8 cellular contexts compared by ENCODE assay signal in the genomic region with DNA sequence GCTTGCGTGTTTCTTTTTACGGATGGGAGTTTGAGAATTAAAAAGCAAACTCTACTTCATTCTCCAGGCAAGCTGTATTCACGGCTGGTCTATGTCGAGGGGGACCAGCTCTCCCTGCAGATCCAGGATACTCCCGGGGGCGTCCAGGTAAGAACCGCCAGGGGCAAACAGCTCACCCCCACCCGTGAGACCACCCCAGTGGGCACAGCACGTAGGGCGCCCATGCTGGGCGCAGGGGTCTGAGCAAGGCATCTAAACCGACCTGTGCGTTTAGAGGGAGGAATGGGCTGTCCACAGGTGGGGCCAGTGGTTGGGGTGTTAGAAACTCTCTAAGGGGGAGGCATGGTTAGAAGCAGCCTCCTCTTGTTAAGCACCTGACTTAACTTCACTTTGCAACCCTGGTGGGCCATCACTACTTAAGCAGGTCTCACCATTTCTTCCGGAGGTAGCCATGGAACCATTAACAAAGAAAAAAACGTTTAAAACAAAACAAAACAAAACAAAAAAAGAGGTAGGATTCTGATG. TPM values are rescaled to one million over a fixed set of nuclear protein-coding genes. Genes with fewer than 3 reads are reported as not detected.
DNase-seq lines count a peak whose midpoint lies in the region; ATAC-seq, FAIRE-seq and TF ChIP-seq lines count a peak whose summit lies in the region.

No MANE protein-coding gene starts in this region.

- H3K4me3 ChIP-seq in heart left ventricle (peak overlapping the region; percentile 49 to 96 (median 90)), mucosa of stomach (ENCODE audit: low read length) (peak overlapping the region; percentile 57), vagina (peak overlapping the region; percentile 78 to 91)

- intact Hi-C loops in heart left ventricle (cut with DNase I) (loop anchor here in 4 of 10 donors (2.0 to 10.0 kb wide), 5 partner anchors 21 to 284 kb away; a partner anchor contains a TSS), Right ventricle myocardium inferior (cut with DNase I) (loop anchor here (5.0 kb wide), 1 partner anchor 86 kb away; no protein-coding TSS in a partner anchor), vagina (cut with DNase I) (loop anchor here (5.0 kb wide), 1 partner anchor 99 kb away; a partner anchor contains a TSS)

- no peak for TF ChIP-seq CTCF in heart left ventricle (IDR thresholded peaks at IDR 0.05)
- no peak for TF ChIP-seq CTCF in vagina (IDR thresholded peaks at IDR 0.05)

- H3K36me3 ChIP-seq in heart left ventricle (peaks cover 0 to 3% (median 0%) of the 10 kb centered on the region in 9 donors), mucosa of stomach (ENCODE audit: control insufficient read depth, insufficient read depth, low read length) (no peaks in the 10 kb centered on the region), vagina (no peaks in the 10 kb centered on the region)

- peak overlapping the region; percentile 85 for H3K4me3 Mint-ChIP-seq in central memory CD8-positive, alpha-beta T cell

- peaks cover 25% of the 10 kb centered on the region for H3K27me3 Mint-ChIP-seq in central memory CD8-positive, alpha-beta T cell

- WGBS in heart left ventricle, 4 donors = 50 to 62% (median 56%) methylated on average over 12 to 15 of the region's 15 CpGs

- no peak for ATAC-seq in heart left ventricle
- ATAC-seq in Right ventricle myocardium inferior = no peak
- ATAC-seq in central memory CD8-positive, alpha-beta T cell (replicated peaks; ENCODE audit: extremely low read depth, poor library complexity, severe bottlenecking) = no peak

- H3K27ac ChIP-seq in heart left ventricle = peak overlapping the region; percentile 72 to 97 (median 90)
- peak overlapping the region; percentile 88 for H3K27ac ChIP-seq in vagina

- TF ChIP-seq POLR2A in heart left ventricle (IDR thresholded peaks at IDR 0.05) (no peak), vagina (IDR thresholded peaks at IDR 0.05) (no peak), H54 (IDR thresholded peaks at IDR 0.05; ENCODE audit: low read depth, low read length) (no peak)

- H3K27ac Mint-ChIP-seq in central memory CD8-positive, alpha-beta T cell (ENCODE audit: low read depth) = peak overlapping the region; percentile 35

- no peaks in the 10 kb centered on the region for H3K9me3 ChIP-seq in heart left ventricle
- H3K9me3 ChIP-seq in mucosa of stomach (ENCODE audit: control insufficient read depth, low read length) = no peaks in the 10 kb centered on the region
- H3K9me3 ChIP-seq in vagina = no peaks in the 10 kb centered on the region

- H3K9me3 Mint-ChIP-seq in central memory CD8-positive, alpha-beta T cell = no peaks in the 10 kb centered on the region

- no peak for FAIRE-seq in H54 (lab: Jason Lieb, UNC)

- peaks cover 3% of the 10 kb centered on the region for H3K36me3 Mint-ChIP-seq in central memory CD8-positive, alpha-beta T cell (ENCODE audit: insufficient read depth)

- H3K4me1 ChIP-seq in heart left ventricle (peaks cover 0 to 48% (median 24%) of the 10 kb centered on the region in 12 donors), mucosa of stomach (ENCODE audit: control insufficient read depth, insufficient read depth, low read length) (peaks cover 6% of the 10 kb centered on the region), vagina (peaks cover 61% of the 10 kb centered on the region)

- peaks cover 12% of the 10 kb centered on the region for H3K4me1 Mint-ChIP-seq in central memory CD8-positive, alpha-beta T cell

- H3K27me3 ChIP-seq in heart left ventricle = peaks cover 0 to 9% (median 0%) of the 10 kb centered on the region in 9 donors
- peaks cover 8% of the 10 kb centered on the region for H3K27me3 ChIP-seq in mucosa of stomach (ENCODE audit: control insufficient read depth, insufficient read depth, low read length)
- H3K27me3 ChIP-seq in vagina = no peaks in the 10 kb centered on the region

- DNase-seq in heart left ventricle = no peak
- DNase-seq in Right ventricle myocardium inferior (ENCODE audit: missing footprints) = no peak
- no peak for DNase-seq in central memory CD8-positive, alpha-beta T cell (ENCODE audit: low spot score in 2 of 2)
- no peak for DNase-seq in vagina (ENCODE audit: extremely low spot score in 2 of 2)
- no peak for DNase-seq in midbrain (lab: John Stamatoyannopoulos, UW)
- no peak for DNase-seq in H54 (ENCODE audit: insufficient read length, low spot score)
- no peak for DNase-seq in NCI-H2081 (lab: John Stamatoyannopoulos, UW)

- peak overlapping the region; percentile 76 for H3K9ac ChIP-seq in mucosa of stomach (ENCODE audit: low read length)

RNA-seq across cellular contexts. Expression of a gene that starts 1.0 kb away (rescaled TPM):
- total RNA-seq in heart left ventricle = 10 to 100 TPM in 3 of 9 donors, 1 to 10 TPM in 6; 2.9 to 13.7 (median 5.4) TPM
- 1 to 10 TPM; 3.5 to 7.9 TPM for polyA plus RNA-seq in heart left ventricle
- 10.6 TPM for total RNA-seq in Right ventricle myocardium inferior
- total RNA-seq in vagina = 74.9 TPM

RNA-seq across cellular contexts. Expression of a gene that starts 20.3 kb away (rescaled TPM):
- total RNA-seq in heart left ventricle (100 to 1,000 TPM; 292 to 825 (median 609) TPM), Right ventricle myocardium inferior (782 TPM), vagina (579 TPM)
- polyA plus RNA-seq in heart left ventricle = 1,000 to 10,000 TPM in 1 of 2 donors, 100 to 1,000 TPM in 1; 459 to 1,593 TPM
